ENCODE assay signal across 13 cellular contexts in genomic region chr6:25100288-25100687, GRCh38.
"Had no signal": no experiment of that assay in that cellular context is flagged by ENCODE, and none has a peak within 500 bp of the region (broad histone marks: within the 10 kb centered on the region; RNA-seq: fewer than 3 reads in every experiment).

No MANE protein-coding gene starts in this region.

- H3K4me1 ChIP-seq: esophagus muscularis mucosa, sigmoid colon had no signal

- H3K27ac Mint-ChIP-seq: activated CD8-positive, alpha-beta T cell treated with anti-CD3 and anti-CD28 coated beads, Interleukin-2, amount 10 ng/mL, durations not matched to agents 7 days and 5 days; nephron had no signal

- DNase-seq: activated CD4-positive, alpha-beta T cell treated with anti-CD3 and anti-CD28 coated beads for 48 hours; activated CD8-positive, alpha-beta T cell treated with anti-CD3 and anti-CD28 coated beads, Interleukin-2, amount 10 ng/mL, durations not matched to agents 7 days and 5 days; dermis blood vessel endothelial cell; foreskin melanocyte; head of caudate nucleus; sigmoid colon; stimulated activated naive CD4-positive, alpha-beta T cell; trophoblast cell had no signal

- H3K4me3 ChIP-seq: esophagus muscularis mucosa, sigmoid colon had no signal

- H3K9me3 Mint-ChIP-seq: activated naive CD4-positive, alpha-beta T cell treated with anti-CD3 and anti-CD28 coated beads, Interleukin-2, amount 50 U/mL, for 24 hours; memory B cell; nephron had no signal

- H3K27me3 ChIP-seq: esophagus muscularis mucosa, sigmoid colon had no signal

- H3K27me3 Mint-ChIP-seq: activated naive CD4-positive, alpha-beta T cell treated with anti-CD3 and anti-CD28 coated beads, Interleukin-2, amount 50 U/mL, for 24 hours; memory B cell had no signal

- H3K27ac ChIP-seq: esophagus muscularis mucosa, sigmoid colon had no signal

- H3K4me1 Mint-ChIP-seq: activated naive CD4-positive, alpha-beta T cell treated with anti-CD3 and anti-CD28 coated beads, Interleukin-2, amount 50 U/mL, for 24 hours had no signal

- ATAC-seq: activated CD8-positive, alpha-beta T cell treated with anti-CD3 and anti-CD28 coated beads, Interleukin-2, amount 10 ng/mL, durations not matched to agents 7 days and 5 days; left lobe of liver had no signal

- H3K9me3 ChIP-seq: esophagus muscularis mucosa, sigmoid colon had no signal

- H3K4me3 Mint-ChIP-seq: activated CD8-positive, alpha-beta T cell treated with anti-CD3 and anti-CD28 coated beads, Interleukin-2, amount 10 ng/mL, durations not matched to agents 7 days and 5 days; activated naive CD4-positive, alpha-beta T cell treated with anti-CD3 and anti-CD28 coated beads, Interleukin-2, amount 50 U/mL, for 24 hours; memory B cell; nephron had no signal
